In the genomic region with DNA sequence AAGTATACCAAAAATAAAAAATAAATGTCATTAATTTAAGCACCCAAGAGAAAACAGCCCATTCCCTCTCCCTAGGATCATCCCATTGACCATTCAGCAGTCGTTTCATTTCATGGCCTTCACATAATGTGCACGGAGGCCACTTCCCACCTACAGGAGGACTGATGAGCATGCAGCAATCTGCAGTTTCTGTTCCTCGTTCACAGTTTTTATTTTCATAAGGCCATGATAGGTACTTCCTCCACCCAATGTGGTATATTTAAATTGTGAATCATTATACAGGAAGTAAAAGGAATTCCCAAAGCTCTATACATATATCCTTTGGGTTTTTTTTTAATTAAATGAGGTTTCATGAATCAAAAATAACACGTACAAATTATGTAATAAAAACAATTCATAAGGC, we compare ENCODE assay signal across 7 cellular contexts. TPM values are rescaled to one million over a fixed set of nuclear protein-coding genes. Genes with fewer than 3 reads are reported as not detected.
A peak's percentile ranks its signal among the peaks of the same experiment; 100 is the strongest.
DNase-seq lines count a peak whose midpoint lies in the region; ATAC-seq and TF ChIP-seq lines count a peak whose summit lies in the region.

No MANE protein-coding gene starts in this region.

- H3K4me1 ChIP-seq in right cardiac atrium (ENCODE audit: control insufficient read depth, insufficient read depth, low read length) (peaks cover 2% of the 10 kb centered on the region), upper lobe of left lung (peaks cover 10 to 18% (median 12%) of the 10 kb centered on the region in 4 donors)

- 30% methylated on average over 4 of the region's 4 CpGs for WGBS in right cardiac atrium
- 32 to 34% methylated on average over 4 of the region's 4 CpGs for WGBS in upper lobe of left lung, 2 donors

- DNase-seq in SHP77 treated with DMSO at 0.1 percent for 48 hours (lab: John Stamatoyannopoulos, UW) (peak; percentile 28), right cardiac atrium (no peak), upper lobe of left lung (peak in 1 of 2 donors; percentile 50), DMS79 treated with DMSO at 0.1 percent for 48 hours (lab: John Stamatoyannopoulos, UW) (no peak), NCI-H1092 treated with DMSO at 0.1 percent for 48 hours (lab: John Stamatoyannopoulos, UW) (no peak)

- H3K4me3 ChIP-seq in right cardiac atrium (ENCODE audit: low read length) = no peak overlapping the region
- H3K4me3 ChIP-seq in upper lobe of left lung = no peak overlapping the region

- H3K9me3 ChIP-seq in right cardiac atrium (ENCODE audit: control insufficient read depth, low read length) (no peaks in the 10 kb centered on the region), upper lobe of left lung (no peaks in the 10 kb centered on the region)

- no peaks in the 10 kb centered on the region for H3K36me3 ChIP-seq in upper lobe of left lung

- ATAC-seq in GM19043 (IDR thresholded peaks at IDR 0.05; ENCODE audit: low read depth, unreplicated experiment) = peak; percentile 97
- ATAC-seq in HG03060 (IDR thresholded peaks at IDR 0.05; ENCODE audit: low read depth, unreplicated experiment) = peak; percentile 95
- peak; percentile 68 to 69 for ATAC-seq in right cardiac atrium
- ATAC-seq in upper lobe of left lung (ENCODE audit: low FRiP score in 2 of 2) = peak; percentile 61 to 88

- no peak for TF ChIP-seq EP300 in upper lobe of left lung (IDR thresholded peaks at IDR 0.05)

- H3K27me3 ChIP-seq in right cardiac atrium (ENCODE audit: control insufficient read depth, insufficient read depth) (no peaks in the 10 kb centered on the region), upper lobe of left lung (no peaks in the 10 kb centered on the region)

- TF ChIP-seq CTCF in upper lobe of left lung (IDR thresholded peaks at IDR 0.05) = peak in 3 of 6 experiments; percentile 9 to 31 (median 26)

- no peak for TF ChIP-seq POLR2A in upper lobe of left lung (IDR thresholded peaks at IDR 0.05)

- intact Hi-C loops in right cardiac atrium (cut with DNase I) = no loop called here

- peak overlapping the region; percentile 84 for H3K27ac ChIP-seq in right cardiac atrium (ENCODE audit: low read length)
- H3K27ac ChIP-seq in upper lobe of left lung = peak overlapping the region; percentile 15 to 62 (median 51)

RNA-seq across cellular contexts. Expression of gene SLC44A3, which starts 27.7 kb away (rescaled TPM):
- total RNA-seq in right cardiac atrium (1 to 10 TPM; 4.4 to 6.5 (median 5.6) TPM), upper lobe of left lung (10 to 100 TPM in 5 of 6 donors, 1 to 10 TPM in 1; 6.3 to 24.2 (median 17.8) TPM)
- 2.2 TPM for polyA plus RNA-seq in right cardiac atrium
